ENCODE assay signal across 21 cellular contexts in the genomic region with DNA sequence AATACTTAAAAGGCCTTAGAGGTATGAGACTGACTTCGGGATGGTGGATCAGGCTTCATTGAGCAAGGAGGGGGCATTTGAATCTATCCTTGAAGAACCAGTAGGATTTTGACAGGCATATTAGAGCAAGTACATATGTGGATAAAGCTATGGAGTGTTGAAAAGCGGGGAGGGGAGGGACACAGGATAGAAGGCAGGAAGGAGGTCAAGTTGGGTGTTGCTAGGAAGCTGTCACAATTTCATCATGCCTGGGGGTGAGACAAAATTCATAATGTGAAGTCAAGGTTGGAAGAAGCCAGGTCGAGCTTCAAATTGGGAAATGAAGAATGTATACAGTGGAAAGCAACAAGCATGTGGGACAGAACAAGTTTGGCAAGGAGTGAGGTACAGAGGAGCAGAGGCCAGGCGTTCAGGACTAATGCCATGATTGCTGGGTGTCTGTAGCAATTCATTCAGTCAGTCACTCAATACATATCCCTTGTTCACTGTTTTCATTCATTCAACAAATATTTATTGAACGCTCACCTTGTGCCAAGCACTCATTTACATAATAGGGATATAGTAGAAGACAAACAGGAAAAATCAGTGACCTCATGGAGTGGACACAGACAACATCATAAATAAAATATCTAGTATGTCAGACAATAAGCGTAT. TPM values are rescaled to one million over a fixed set of nuclear protein-coding genes. Genes with fewer than 3 reads are reported as not detected.
A peak's percentile ranks its signal among the peaks of the same experiment; 100 is the strongest.
DNase-seq lines count a peak whose midpoint lies in the region; FAIRE-seq and TF ChIP-seq lines count a peak whose summit lies in the region.
"Had no signal": no experiment of that assay in that cellular context is flagged by ENCODE, and none has a peak within 500 bp of the region (broad histone marks: within the 10 kb centered on the region; RNA-seq: fewer than 3 reads in every experiment).

No MANE protein-coding gene starts in this region.

- peaks cover 30% of the 10 kb centered on the region for H3K4me1 Mint-ChIP-seq in activated CD4-positive, alpha-beta T cell treated with anti-CD3 and anti-CD28 coated beads, Interleukin-2, amount 10 ng/mL, durations not matched to agents 7 days and 5 days
- H3K4me1 Mint-ChIP-seq in astrocyte (ENCODE audit: low read depth, unreplicated experiment), result peaks cover 9% of the 10 kb centered on the region
- peaks cover 17% of the 10 kb centered on the region for H3K4me1 Mint-ChIP-seq in osteocyte (ENCODE audit: unreplicated experiment)

- H3K9me3 Mint-ChIP-seq in activated CD4-positive, alpha-beta T cell treated with anti-CD3 and anti-CD28 coated beads, Interleukin-2, amount 10 ng/mL, durations not matched to agents 7 days and 5 days, result peaks cover 21% of the 10 kb centered on the region
- peaks cover 16% of the 10 kb centered on the region for H3K9me3 Mint-ChIP-seq in astrocyte (ENCODE audit: unreplicated experiment)
- peaks cover 13% of the 10 kb centered on the region for H3K9me3 Mint-ChIP-seq in osteocyte (ENCODE audit: unreplicated experiment)

- CTCF ChIA-PET in activated CD4-positive, alpha-beta T cell treated with anti-CD3 and anti-CD28 coated beads, Interleukin-2, amount 10 ng/mL, durations not matched to agents 7 days and 5 days (lab: Charles Lee), result no interaction called here

- no peaks in the 10 kb centered on the region for H3K79me2 ChIP-seq in astrocyte (ENCODE audit: insufficient read depth, low read length)

- H3K9me3 ChIP-seq in HUES6 (ENCODE audit: control insufficient read depth, insufficient read depth, low read depth, low read length) (peaks cover 21% of the 10 kb centered on the region), astrocyte (ENCODE audit: insufficient read depth, low read depth, low read length) (no peaks in the 10 kb centered on the region), esophagus muscularis mucosa (no peaks in the 10 kb centered on the region)
- H3K9me3 ChIP-seq: adrenal gland, right atrium auricular region, upper lobe of left lung had no signal

- H3K27ac Mint-ChIP-seq in activated CD4-positive, alpha-beta T cell treated with anti-CD3 and anti-CD28 coated beads, Interleukin-2, amount 10 ng/mL, durations not matched to agents 7 days and 5 days, result peak overlapping the region; percentile 57
- no peak overlapping the region for H3K27ac Mint-ChIP-seq in astrocyte (ENCODE audit: unreplicated experiment)
- peak overlapping the region; percentile 19 for H3K27ac Mint-ChIP-seq in osteocyte (ENCODE audit: unreplicated experiment)

- TF ChIP-seq EP300 in esophagus muscularis mucosa (IDR thresholded peaks at IDR 0.05), result no peak

- H3K4me3 Mint-ChIP-seq in activated CD4-positive, alpha-beta T cell treated with anti-CD3 and anti-CD28 coated beads, Interleukin-2, amount 10 ng/mL, durations not matched to agents 7 days and 5 days, result no peak overlapping the region
- H3K4me3 Mint-ChIP-seq in astrocyte (ENCODE audit: unreplicated experiment), result no peak overlapping the region
- H3K4me3 Mint-ChIP-seq in osteocyte (ENCODE audit: unreplicated experiment), result no peak overlapping the region
- H3K4me3 Mint-ChIP-seq: activated T-cell treated with anti-CD3 and anti-CD28 coated beads, Interleukin-2, amount 50 U/mL, for 4 hours had no signal

- H3K9ac ChIP-seq in HUES6 (ENCODE audit: low read length) (peak overlapping the region; percentile 13), astrocyte (ENCODE audit: low read length) (no peak overlapping the region)

- peaks cover 8% of the 10 kb centered on the region for H3K36me3 Mint-ChIP-seq in activated CD4-positive, alpha-beta T cell treated with anti-CD3 and anti-CD28 coated beads, Interleukin-2, amount 10 ng/mL, durations not matched to agents 7 days and 5 days (ENCODE audit: low read depth)
- H3K36me3 Mint-ChIP-seq in astrocyte (ENCODE audit: low read depth, unreplicated experiment), result peaks cover 5% of the 10 kb centered on the region
- no peaks in the 10 kb centered on the region for H3K36me3 Mint-ChIP-seq in osteocyte (ENCODE audit: unreplicated experiment)

- POLR2A ChIA-PET in activated CD4-positive, alpha-beta T cell treated with anti-CD3 and anti-CD28 coated beads, Interleukin-2, amount 10 ng/mL, durations not matched to agents 7 days and 5 days (lab: Charles Lee), result no interaction called here

- H3K27me3 Mint-ChIP-seq in activated CD4-positive, alpha-beta T cell treated with anti-CD3 and anti-CD28 coated beads, Interleukin-2, amount 10 ng/mL, durations not matched to agents 7 days and 5 days, result no peaks in the 10 kb centered on the region
- H3K27me3 Mint-ChIP-seq in astrocyte (ENCODE audit: low read depth, unreplicated experiment) (peaks cover 4% of the 10 kb centered on the region), osteocyte (ENCODE audit: unreplicated experiment) (no peaks in the 10 kb centered on the region)
- H3K27me3 Mint-ChIP-seq: naive B cell had no signal

- no peaks in the 10 kb centered on the region for H3K27me3 ChIP-seq in HUES6 (ENCODE audit: control insufficient read depth, insufficient read depth, low read length)
- H3K27me3 ChIP-seq in astrocyte (ENCODE audit: insufficient read depth, low read length), result no peaks in the 10 kb centered on the region
- H3K27me3 ChIP-seq in esophagus muscularis mucosa, result no peaks in the 10 kb centered on the region
- H3K27me3 ChIP-seq: adrenal gland, left lung, right atrium auricular region, upper lobe of left lung had no signal

- no peak for FAIRE-seq in astrocyte (lab: Jason Lieb, UNC)
- FAIRE-seq: HepG2 had no signal

- no peak for TF ChIP-seq POLR2A in esophagus muscularis mucosa (IDR thresholded peaks at IDR 0.05; ENCODE audit: low read depth)

- H2AFZ ChIP-seq in astrocyte (ENCODE audit: low read depth, low read length), result peak overlapping the region; percentile 14

- H3K36me3 ChIP-seq in HUES6 (ENCODE audit: control insufficient read depth, insufficient read depth, low read length), result no peaks in the 10 kb centered on the region
- H3K36me3 ChIP-seq in astrocyte (ENCODE audit: insufficient read depth, low read length), result no peaks in the 10 kb centered on the region
- no peaks in the 10 kb centered on the region for H3K36me3 ChIP-seq in esophagus muscularis mucosa
- H3K36me3 ChIP-seq: adrenal gland, left lung, right atrium auricular region, upper lobe of left lung had no signal

- H3K4me2 ChIP-seq in astrocyte (ENCODE audit: low read length), result peak overlapping the region; percentile 18

- WGBS in esophagus muscularis mucosa, result 75% methylated on average over 6 of the region's 6 CpGs

- no peaks in the 10 kb centered on the region for H4K20me1 ChIP-seq in astrocyte (ENCODE audit: insufficient read depth, low read length)

- H3K4me3 ChIP-seq in HUES6 (ENCODE audit: low read depth, low read length) (no peak overlapping the region), astrocyte (ENCODE audit: insufficient read depth, low read depth, low read length) (no peak overlapping the region), esophagus muscularis mucosa (no peak overlapping the region)
- H3K4me3 ChIP-seq: adrenal gland, left lung, right atrium auricular region, upper lobe of left lung had no signal

- no peak for TF ChIP-seq CTCF in astrocyte (IDR thresholded peaks at IDR 0.05; ENCODE audit: insufficient read depth, low read depth, low read length)
- TF ChIP-seq CTCF in osteocyte (IDR thresholded peaks at IDR 0.05), result no peak
- no peak for TF ChIP-seq CTCF in esophagus muscularis mucosa (IDR thresholded peaks at IDR 0.05)

- H3K27ac ChIP-seq in HUES6 (ENCODE audit: low read depth, low read length) (no peak overlapping the region), astrocyte (ENCODE audit: low read depth, low read length) (no peak overlapping the region), esophagus muscularis mucosa (replicated peaks in 1 of 4) (no peak overlapping the region)
- H3K27ac ChIP-seq: adrenal gland, right atrium auricular region had no signal

- intact Hi-C loops in esophagus muscularis mucosa (cut with DNase I) (no loop called here), posterior vena cava (cut with DNase I) (no loop called here)

- DNase-seq in activated CD4-positive, alpha-beta T cell treated with anti-CD3 and anti-CD28 coated beads, Interleukin-2, amount 10 ng/mL, durations not matched to agents 7 days and 5 days, result no peak
- no peak for DNase-seq in activated CD4-positive, alpha-beta T cell treated with anti-CD3 and anti-CD28 coated beads for 4 hours
- DNase-seq in astrocyte (ENCODE audit: low read depth), result no peak
- DNase-seq in osteocyte (ENCODE audit: extremely low spot score, unreplicated experiment), result no peak
- DNase-seq in HuH-7.5 (ENCODE audit: low spot score), result no peak
- no peak for DNase-seq in esophagus muscularis mucosa (ENCODE audit: extremely low spot score)
- no peak for DNase-seq in posterior vena cava (ENCODE audit: low spot score)
- DNase-seq: activated CD4-positive, alpha-beta T cell treated with anti-CD3 and anti-CD28 coated beads for 1 hour; activated T-cell treated with anti-CD3 and anti-CD28 coated beads, Interleukin-2, amount 50 U/mL, for 4 hours; adrenal gland; cerebellar nuclear complex; GOT3; left lung; naive B cell; NCI-H1105; NCI-H446; stimulated activated CD4-positive, alpha-beta T cell treated with anti-CD3 and anti-CD28 coated beads, Interleukin-1b, Interleukin-23, amount 100 ng/mL, for 48 hours had no signal

- H3K4me1 ChIP-seq in HUES6 (ENCODE audit: control insufficient read depth, insufficient read depth, low read length) (peaks cover 12% of the 10 kb centered on the region; the same call in 1 of the 2 replicates), astrocyte (ENCODE audit: insufficient read depth, low read length) (no peaks in the 10 kb centered on the region), esophagus muscularis mucosa (peaks cover 0 to 7% (median 2%) of the 10 kb centered on the region in 4 donors)
- H3K4me1 ChIP-seq: adrenal gland, right atrium auricular region had no signal

RNA-seq across cellular contexts. Expression of a gene that starts 58.3 kb away (rescaled TPM):
- total RNA-seq in activated CD4-positive, alpha-beta T cell treated with anti-CD3 and anti-CD28 coated beads, Interleukin-2, amount 10 ng/mL, durations not matched to agents 7 days and 5 days, result 10 to 100 TPM; 55.8 to 56.2 TPM
- total RNA-seq in astrocyte (63.7 and 67.6 TPM in 2 replicates), osteocyte (68.3 and 69.4 TPM in 2 replicates), esophagus muscularis mucosa (10 to 100 TPM; 47.8 to 75.0 (median 64.5) TPM), posterior vena cava (10 to 100 TPM; 38.2 to 38.4 TPM)
